Comparison of ENCODE assay signal across 8 cellular contexts in genomic region chr1:65148548-65149390, GRCh38. TPM values are rescaled to one million over a fixed set of nuclear protein-coding genes. Genes with fewer than 3 reads are reported as not detected.
A peak's percentile ranks its signal among the peaks of the same experiment; 100 is the strongest.
DNase-seq lines count a peak whose midpoint lies in the region; ATAC-seq and TF ChIP-seq lines count a peak whose summit lies in the region.

No MANE protein-coding gene starts in this region.

- no peaks in the 10 kb centered on the region for H3K9me3 Mint-ChIP-seq in activated T-helper 2 cell treated with anti-CD3 and anti-CD28 coated beads, Interferon-gamma antibody, Interleukin-2, Interleukin-4, amounts not matched to agents 10 μg/mL and 5 μg/mL and 100 μg/mL, durations not matched to agents 14 hours and 24 hours and 36 hours
- H3K9me3 Mint-ChIP-seq in glutamatergic neuron (ENCODE audit: unreplicated experiment) (peaks cover 4% of the 10 kb centered on the region), osteocyte (ENCODE audit: unreplicated experiment) (no peaks in the 10 kb centered on the region)

- peak overlapping the region; percentile 90 for H3K4me3 Mint-ChIP-seq in activated T-helper 2 cell treated with anti-CD3 and anti-CD28 coated beads, Interferon-gamma antibody, Interleukin-2, Interleukin-4, amounts not matched to agents 10 μg/mL and 5 μg/mL and 100 μg/mL, durations not matched to agents 14 hours and 24 hours and 36 hours (ENCODE audit: low read depth)
- H3K4me3 Mint-ChIP-seq in glutamatergic neuron (ENCODE audit: unreplicated experiment), result peak overlapping the region; percentile 78
- peak overlapping the region; percentile 79 for H3K4me3 Mint-ChIP-seq in osteocyte (ENCODE audit: unreplicated experiment)

- H3K4me1 Mint-ChIP-seq in activated T-helper 2 cell treated with anti-CD3 and anti-CD28 coated beads, Interferon-gamma antibody, Interleukin-2, Interleukin-4, amounts not matched to agents 10 μg/mL and 5 μg/mL and 100 μg/mL, durations not matched to agents 14 hours and 24 hours and 36 hours (ENCODE audit: low read depth), result peaks cover 41% of the 10 kb centered on the region
- H3K4me1 Mint-ChIP-seq in glutamatergic neuron (ENCODE audit: low read depth, unreplicated experiment) (no peaks in the 10 kb centered on the region), osteocyte (ENCODE audit: unreplicated experiment) (peaks cover 24% of the 10 kb centered on the region)

- H3K27ac Mint-ChIP-seq in activated T-helper 2 cell treated with anti-CD3 and anti-CD28 coated beads, Interferon-gamma antibody, Interleukin-2, Interleukin-4, amounts not matched to agents 10 μg/mL and 5 μg/mL and 100 μg/mL, durations not matched to agents 14 hours and 24 hours and 36 hours, result peak overlapping the region; percentile 88
- no peak overlapping the region for H3K27ac Mint-ChIP-seq in glutamatergic neuron (ENCODE audit: unreplicated experiment)
- peak overlapping the region; percentile 56 for H3K27ac Mint-ChIP-seq in osteocyte (ENCODE audit: unreplicated experiment)

- ATAC-seq in GM18508 (IDR thresholded peaks at IDR 0.05; ENCODE audit: insufficient read depth, unreplicated experiment) (peak; percentile 22), HG03039 (IDR thresholded peaks at IDR 0.05; ENCODE audit: unreplicated experiment) (peak; percentile 54), GM18870 (IDR thresholded peaks at IDR 0.05; ENCODE audit: unreplicated experiment) (no peak)

- intact Hi-C loops in activated T-helper 2 cell treated with anti-CD3 and anti-CD28 coated beads, Interferon-gamma antibody, Interleukin-2, Interleukin-4, amounts not matched to agents 10 μg/mL and 5 μg/mL and 100 μg/mL, durations not matched to agents 14 hours and 24 hours and 36 hours (cut with micrococcal nuclease), result loop anchor here (1.0 to 10.0 kb wide), 6 partner anchors 60 to 536 kb away; partner anchors contain the start of genes JAK1, LEPR and LEPROT

- H3K27me3 Mint-ChIP-seq in activated T-helper 2 cell treated with anti-CD3 and anti-CD28 coated beads, Interferon-gamma antibody, Interleukin-2, Interleukin-4, amounts not matched to agents 10 μg/mL and 5 μg/mL and 100 μg/mL, durations not matched to agents 14 hours and 24 hours and 36 hours (ENCODE audit: low read depth), result peaks cover 14% of the 10 kb centered on the region
- peaks cover 14% of the 10 kb centered on the region for H3K27me3 Mint-ChIP-seq in glutamatergic neuron (ENCODE audit: unreplicated experiment)
- peaks cover 16% of the 10 kb centered on the region for H3K27me3 Mint-ChIP-seq in osteocyte (ENCODE audit: unreplicated experiment)

- peaks cover 41% of the 10 kb centered on the region for H3K36me3 Mint-ChIP-seq in activated T-helper 2 cell treated with anti-CD3 and anti-CD28 coated beads, Interferon-gamma antibody, Interleukin-2, Interleukin-4, amounts not matched to agents 10 μg/mL and 5 μg/mL and 100 μg/mL, durations not matched to agents 14 hours and 24 hours and 36 hours (ENCODE audit: low read depth)
- H3K36me3 Mint-ChIP-seq in glutamatergic neuron (ENCODE audit: unreplicated experiment) (no peaks in the 10 kb centered on the region), osteocyte (ENCODE audit: unreplicated experiment) (no peaks in the 10 kb centered on the region)

- DNase-seq in AML-193 (lab: John Stamatoyannopoulos, UW) (peak; percentile 31 to 47), NCI-H748 treated with DMSO at 0.1 percent for 48 hours (lab: John Stamatoyannopoulos, UW) (peak; percentile 32), glutamatergic neuron (peak; percentile 39), osteocyte (ENCODE audit: extremely low spot score, unreplicated experiment) (peak; percentile 84)
- DNase-seq in activated T-helper 2 cell treated with anti-CD3 and anti-CD28 coated beads, Interferon-gamma antibody, Interleukin-2, Interleukin-4, amounts not matched to agents 10 μg/mL and 5 μg/mL and 100 μg/mL, durations not matched to agents 14 hours and 24 hours and 36 hours (ENCODE audit: low spot score), result peak; percentile 43

- TF ChIP-seq CTCF in glutamatergic neuron (IDR thresholded peaks at IDR 0.05; ENCODE audit: partially characterized antibody, unreplicated experiment) (no peak), osteocyte (IDR thresholded peaks at IDR 0.05) (no peak)

RNA-seq across cellular contexts. Expression of gene AK4, which starts 0.8 kb away (rescaled TPM):
- total RNA-seq in activated T-helper 2 cell treated with anti-CD3 and anti-CD28 coated beads, Interferon-gamma antibody, Interleukin-2, Interleukin-4, amounts not matched to agents 10 μg/mL and 5 μg/mL and 100 μg/mL, durations not matched to agents 14 hours and 24 hours and 36 hours, result 108 and 109 TPM in 2 replicates
- total RNA-seq in glutamatergic neuron (ENCODE audit: unreplicated experiment) (2.6 TPM), osteocyte (22.4 and 23.4 TPM in 2 replicates)

Comparison
In these comparisons a context has a peak if more than half of its experiments do, and no peak if none do; other contexts are left out.
1. DNase-seq: peak in every context shown above with its lines; median percentile 84 in osteocyte; 43 in activated T-helper 2 cell treated with anti-CD3 and anti-CD28 coated beads, Interferon-gamma antibody, Interleukin-2, Interleukin-4, amounts not matched to agents 10 μg/mL and 5 μg/mL and 100 μg/mL, durations not matched to agents 14 hours and 24 hours and 36 hours; 39 in AML-193; 39 in glutamatergic neuron; 32 in NCI-H748 treated with DMSO at 0.1 percent for 48 hours.